8 cellular contexts compared by ENCODE assay signal in the genomic region with DNA sequence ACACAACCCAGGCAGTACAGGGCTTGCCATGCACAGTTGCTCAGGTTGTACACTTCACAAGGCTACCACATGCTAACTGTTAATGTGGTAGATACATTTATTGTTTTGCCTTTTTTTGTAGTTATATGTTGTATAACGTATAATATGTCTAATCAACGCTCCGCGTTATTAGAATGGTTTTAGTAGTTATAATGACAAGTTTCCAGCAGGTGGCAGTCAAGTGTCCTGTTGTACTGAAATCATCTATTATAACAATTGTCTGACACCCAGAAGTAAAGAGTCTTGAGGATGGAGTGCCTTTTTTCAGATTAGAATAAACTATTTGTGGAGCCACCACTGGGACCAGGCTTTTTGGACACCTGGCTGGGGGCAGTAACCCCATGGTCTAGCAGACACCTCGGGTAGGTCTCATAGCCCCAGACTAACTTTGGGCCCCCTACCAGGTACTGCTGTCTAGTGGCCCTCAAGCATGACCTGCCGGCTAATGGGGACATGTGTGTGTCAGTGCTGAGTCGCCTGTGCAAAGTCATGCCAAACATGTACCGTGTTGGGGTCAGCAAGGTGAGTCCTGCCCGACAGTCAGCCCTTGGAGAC. TPM values are rescaled to one million over a fixed set of nuclear protein-coding genes. Genes with fewer than 3 reads are reported as not detected.
DNase-seq lines count a peak whose midpoint lies in the region; ATAC-seq, FAIRE-seq and TF ChIP-seq lines count a peak whose summit lies in the region.

No MANE protein-coding gene starts in this region.

- intact Hi-C loops in esophagus squamous epithelium (cut with DNase I): no loop called here

- no peaks in the 10 kb centered on the region for H3K36me3 Mint-ChIP-seq in neural crest cell (ENCODE audit: low read depth)

- ATAC-seq in A549 (peak; percentile 43 to 65; a peak in 4 of 6 replicates), HG03432 (IDR thresholded peaks at IDR 0.05; ENCODE audit: unreplicated experiment) (no peak), GM19467 (IDR thresholded peaks at IDR 0.05; ENCODE audit: unreplicated experiment) (no peak)

- H3K27ac Mint-ChIP-seq in neural crest cell (ENCODE audit: unreplicated experiment): no peak overlapping the region

- no peak for TF ChIP-seq EP300 in A549 (IDR thresholded peaks at IDR 0.05)

- no peaks in the 10 kb centered on the region for H3K36me3 ChIP-seq in WERI-Rb-1
- no peaks in the 10 kb centered on the region for H3K36me3 ChIP-seq in esophagus squamous epithelium

- no peaks in the 10 kb centered on the region for H3K27me3 ChIP-seq in WERI-Rb-1 (ENCODE audit: insufficient read depth, low read depth, severe bottlenecking)
- peaks cover 0 to 37% (median 0%) of the 10 kb centered on the region in 4 donors for H3K27me3 ChIP-seq in esophagus squamous epithelium

- no peak overlapping the region for H3K4me2 ChIP-seq in A549

- no peak overlapping the region for H3K4me3 Mint-ChIP-seq in neural crest cell

- peak; percentile 48 to 63; a peak in 3 of 5 replicates for TF ChIP-seq RAD21 in A549 (conservative IDR thresholded peaks at IDR 0.05 in 1 of 2, IDR thresholded peaks at IDR 0.05 in 1 of 2)

- H3K27me3 Mint-ChIP-seq in neural crest cell (ENCODE audit: low read depth): no peaks in the 10 kb centered on the region

- H3K4me1 Mint-ChIP-seq in neural crest cell: peaks cover 5% of the 10 kb centered on the region

- POLR2A ChIA-PET in A549 (lab: Yijun Ruan, JAX): no interaction called here

- DNase-seq in A549 (ENCODE audit: low read depth in 1 of 2, low spot score in 1 of 2) (peak; percentile 64 to 65), EL (peak; percentile 57), NCI-H1436 (lab: John Stamatoyannopoulos, UW) (peak; percentile 67), WERI-Rb-1 (no peak), esophagus squamous epithelium (lab: John Stamatoyannopoulos, UW) (no peak), neural crest cell (ENCODE audit: low read depth, low spot score) (peak; percentile 52)

- H3K4me1 ChIP-seq in A549 (no peaks in the 10 kb centered on the region), esophagus squamous epithelium (peaks cover 0 to 22% (median 0%) of the 10 kb centered on the region in 3 donors)

- H3K27ac ChIP-seq in A549: no peak overlapping the region
- no peak overlapping the region for H3K27ac ChIP-seq in WERI-Rb-1
- no peak overlapping the region for H3K27ac ChIP-seq in esophagus squamous epithelium

- H3K4me3 ChIP-seq in A549 (no peak overlapping the region), WERI-Rb-1 (ENCODE audit: low read depth, low read length) (no peak overlapping the region), esophagus squamous epithelium (no peak overlapping the region)

- WGBS in A549 (ENCODE audit: missing lambda C conversion rate): 9% methylated on average over 9 of the region's 9 CpGs
- 0 to 29% methylated on average over 4 to 9 of the region's 9 CpGs for WGBS in esophagus squamous epithelium, 2 donors

- no peaks in the 10 kb centered on the region for H3K9me3 ChIP-seq in A549
- H3K9me3 ChIP-seq in WERI-Rb-1 (ENCODE audit: severe bottlenecking): no peaks in the 10 kb centered on the region
- H3K9me3 ChIP-seq in esophagus squamous epithelium: no peaks in the 10 kb centered on the region

- TF ChIP-seq CTCF in A549 (IDR thresholded peaks at IDR 0.05) (peak; percentile 79), WERI-Rb-1 (IDR thresholded peaks at IDR 0.05; ENCODE audit: low read depth, low read length) (peak; percentile 26; the same call in 1 of the 2 replicates), esophagus squamous epithelium (IDR thresholded peaks at IDR 0.05) (peak in 5 of 6 experiments; percentile 49 to 69 (median 58)), neural crest cell (conservative IDR thresholded peaks at IDR 0.05) (peak; percentile 75)

- peak; percentile 98 for FAIRE-seq in A549 (lab: Jason Lieb, UNC)

- CTCF ChIA-PET in A549 (lab: Yijun Ruan, JAX): interaction anchor here (0.6 to 6.5 kb wide), 32 partner anchors 11 to 122 kb away, joined by 3 to 67 read pairs (median 4); partner anchors contain the start of gene ALKBH5

- no peaks in the 10 kb centered on the region for H3K9me3 Mint-ChIP-seq in neural crest cell

- TF ChIP-seq POLR2A in A549 (IDR thresholded peaks at IDR 0.05; ENCODE audit: low read length) (no peak), esophagus squamous epithelium (IDR thresholded peaks at IDR 0.05) (no peak)

TF ChIP-seq in A549, 52 proteins besides CTCF, POLR2A, EP300 and RAD21:
- peak; percentile 42 for TF ChIP-seq SMC3 (IDR thresholded peaks at IDR 0.05)
- TF ChIP-seq, protein P1, sequence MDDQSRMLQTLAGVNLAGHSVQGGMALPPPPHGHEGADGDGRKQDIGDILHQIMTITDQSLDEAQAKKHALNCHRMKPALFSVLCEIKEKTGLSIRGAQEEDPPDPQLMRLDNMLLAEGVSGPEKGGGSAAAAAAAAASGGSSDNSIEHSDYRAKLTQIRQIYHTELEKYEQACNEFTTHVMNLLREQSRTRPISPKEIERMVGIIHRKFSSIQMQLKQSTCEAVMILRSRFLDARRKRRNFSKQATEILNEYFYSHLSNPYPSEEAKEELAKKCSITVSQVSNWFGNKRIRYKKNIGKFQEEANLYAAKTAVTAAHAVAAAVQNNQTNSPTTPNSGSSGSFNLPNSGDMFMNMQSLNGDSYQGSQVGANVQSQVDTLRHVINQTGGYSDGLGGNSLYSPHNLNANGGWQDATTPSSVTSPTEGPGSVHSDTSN (IDR thresholded peaks at IDR 0.05): no peak
TF ChIP-seq in A549: peak in this region for 1.

RNA-seq across cellular contexts. Expression of gene MYO15A, which starts 32.8 kb away (rescaled TPM):
- polyA plus RNA-seq in A549 (2011; rRNA removed) (0.22 and 0.24 TPM in 2 replicates), A549 (2017; fragmentation: RNase III; extraction: RNeasy Plus Mini Kit Qiagen cat#74134 plus additional on column Dnase treatment) (0.07 to 0.36 TPM (median 0.26 TPM) in 3 replicates)
- polyA plus RNA-seq in A549 (2012; cell fraction: cytosol; rRNA removed): 0.21 and 0.26 TPM in 2 replicates
- polyA plus RNA-seq in A549 (2012; cell fraction: nucleus; rRNA removed): 0.91 and 1.1 TPM in 2 replicates
- 0.19 and 0.25 TPM in 2 replicates for polyA minus RNA-seq in A549 (2011; rRNA and poly(A)+ RNA removed)
- total RNA-seq in esophagus squamous epithelium (1 to 10 TPM in 1 of 4 donors, under 1 TPM in 2, not detected in 1; 0.18 to 1.7 (median 0.30) TPM), neural crest cell (1.3 and 1.6 TPM in 2 replicates)

RNA-seq across cellular contexts. Expression of gene ALKBH5, which starts 42.3 kb away (rescaled TPM):
- polyA plus RNA-seq in A549 (2011; rRNA removed): 99.2 and 105 TPM in 2 replicates
- polyA plus RNA-seq in A549 (2012; cell fraction: cytosol; rRNA removed): 69.5 and 90.7 TPM in 2 replicates
- 47.9 and 50.7 TPM in 2 replicates for polyA plus RNA-seq in A549 (2012; cell fraction: nucleus; rRNA removed)
- polyA plus RNA-seq in A549 (2017; fragmentation: RNase III; extraction: RNeasy Plus Mini Kit Qiagen cat#74134 plus additional on column Dnase treatment): 52.5 to 57.9 TPM (median 54.2 TPM) in 3 replicates
- 158 and 192 TPM in 2 replicates for polyA minus RNA-seq in A549 (2011; rRNA and poly(A)+ RNA removed)
- total RNA-seq in esophagus squamous epithelium: 10 to 100 TPM; 55.8 to 58.9 (median 56.9) TPM
- 104 and 109 TPM in 2 replicates for total RNA-seq in neural crest cell

RNA-seq across cellular contexts. Expression of gene DRG2, which starts 53.6 kb away (rescaled TPM):
- polyA plus RNA-seq in A549 (2011; rRNA removed) (41.9 and 44.6 TPM in 2 replicates), A549 (2017; fragmentation: RNase III; extraction: RNeasy Plus Mini Kit Qiagen cat#74134 plus additional on column Dnase treatment) (48.2 to 51.9 TPM (median 48.3 TPM) in 3 replicates)
- 49.7 and 55.9 TPM in 2 replicates for polyA plus RNA-seq in A549 (2012; cell fraction: cytosol; rRNA removed)
- 114 and 125 TPM in 2 replicates for polyA plus RNA-seq in A549 (2012; cell fraction: nucleus; rRNA removed)
- 73.2 and 77.2 TPM in 2 replicates for polyA minus RNA-seq in A549 (2011; rRNA and poly(A)+ RNA removed)
- total RNA-seq in esophagus squamous epithelium (10 to 100 TPM; 31.8 to 45.4 (median 37.9) TPM), neural crest cell (40.3 and 41.5 TPM in 2 replicates)

Comparison
In these comparisons a context has a peak if more than half of its experiments do, and no peak if none do; other contexts are left out.
1. ATAC-seq: peak in A549 (2 of 2); none in HG03432 (single experiment) and GM19467 (single experiment).
2. DNase-seq: peak in A549 (2 of 2), EL (single experiment), NCI-H1436 (single experiment) and neural crest cell (single experiment); none in WERI-Rb-1 (single experiment) and esophagus squamous epithelium (single experiment).
3. CTCF ChIP-seq: peak in every context shown above with its lines; median percentile 79 in A549; 75 in neural crest cell; 58 in esophagus squamous epithelium; 26 in WERI-Rb-1.